18 cellular contexts compared by ENCODE assay signal in genomic region chr6:34230653-34231351, GRCh38. TPM values are rescaled to one million over a fixed set of nuclear protein-coding genes. Genes with fewer than 3 reads are reported as not detected.
DNase-seq lines count a peak whose midpoint lies in the region; ATAC-seq and TF ChIP-seq lines count a peak whose summit lies in the region.
"Had no signal": no experiment of that assay in that cellular context is flagged by ENCODE, and none has a peak within 500 bp of the region (broad histone marks: within the 10 kb centered on the region; RNA-seq: fewer than 3 reads in every experiment).

No MANE protein-coding gene starts in this region.

- no peak for TF ChIP-seq POLR2A in uterus (IDR thresholded peaks at IDR 0.05)

- H3K36me3 ChIP-seq in Karpas-422 (ENCODE audit: insufficient read depth, low read length): no peaks in the 10 kb centered on the region
- H3K36me3 ChIP-seq in osteoblast (ENCODE audit: insufficient read depth, low read length): no peaks in the 10 kb centered on the region
- no peaks in the 10 kb centered on the region for H3K36me3 ChIP-seq in brain microvascular endothelial cell (replicated peaks)
- no peaks in the 10 kb centered on the region for H3K36me3 ChIP-seq in uterus
- H3K36me3 ChIP-seq: BLaER1, gastroesophageal sphincter, right atrium auricular region had no signal

- no peaks in the 10 kb centered on the region for H3K79me2 ChIP-seq in Karpas-422 (ENCODE audit: low read length)
- no peaks in the 10 kb centered on the region for H3K79me2 ChIP-seq in osteoblast (ENCODE audit: insufficient read depth, low read length)

- in situ Hi-C loops in brain microvascular endothelial cell (cut with HindIII; ENCODE audit: low pct_ligation_motif_present, low sequenced_read_pairs): no loop called here

- TF ChIP-seq CTCF in choroid plexus epithelial cell (conservative IDR thresholded peaks at IDR 0.05; ENCODE audit: low read depth, low read length) (no peak), osteoblast (IDR thresholded peaks at IDR 0.05; ENCODE audit: extremely low read depth, low read depth, low read length) (no peak), brain microvascular endothelial cell (IDR thresholded peaks at IDR 0.05; ENCODE audit: low read depth, low read length, missing control alignments) (no peak), uterus (IDR thresholded peaks at IDR 0.05) (no peak)

- H3K4me3 ChIP-seq in Karpas-422 (ENCODE audit: low read length) (no peak overlapping the region), choroid plexus epithelial cell (ENCODE audit: low read depth, low read length) (no peak overlapping the region), osteoblast (ENCODE audit: insufficient read depth, low read length) (no peak overlapping the region), brain microvascular endothelial cell (ENCODE audit: low read depth, low read length) (no peak overlapping the region), uterus (no peak overlapping the region)
- H3K4me3 ChIP-seq: BLaER1, gastroesophageal sphincter, right atrium auricular region had no signal

- ATAC-seq in HG03342 (IDR thresholded peaks at IDR 0.05; ENCODE audit: unreplicated experiment) (no peak), HG02763 (IDR thresholded peaks at IDR 0.05; ENCODE audit: unreplicated experiment) (no peak)
- ATAC-seq: gastroesophageal sphincter had no signal

- H3K9me2 ChIP-seq in Karpas-422 (replicated peaks; ENCODE audit: insufficient read depth, low read length): no peaks in the 10 kb centered on the region

- DNase-seq in EH (ENCODE audit: low read depth) (peak; percentile 29), Karpas-422 (peak; percentile 38), choroid plexus epithelial cell (ENCODE audit: low read depth) (peak; percentile 33), osteoblast (ENCODE audit: insufficient read length, low spot score, missing footprints) (peak; percentile 82), brain microvascular endothelial cell (no peak), uterus (no peak)
- DNase-seq: activated CD4-positive, alpha-beta T cell treated with anti-CD3 and anti-CD28 coated beads for 48 hours; activated T-cell treated with anti-CD3 and anti-CD28 coated beads, Interleukin-2, amount 50 U/mL, for 24 hours; central memory CD4-positive, alpha-beta T cell; DMS79; NCI-H1048; stimulated activated CD4-positive, alpha-beta T cell treated with anti-CD3 and anti-CD28 coated beads, Interleukin-1b, Interleukin-23, amount 100 ng/mL, for 48 hours had no signal

- H4K20me1 ChIP-seq in Karpas-422 (ENCODE audit: insufficient read depth, low read depth, low read length) (no peaks in the 10 kb centered on the region), osteoblast (ENCODE audit: insufficient read depth, low read length) (no peaks in the 10 kb centered on the region)
- H4K20me1 ChIP-seq: BLaER1 had no signal

- H3K4me1 ChIP-seq in Karpas-422 (ENCODE audit: low read length) (peaks cover 16% of the 10 kb centered on the region), osteoblast (ENCODE audit: insufficient read depth, low read length) (peaks cover 4% of the 10 kb centered on the region), uterus (no peaks in the 10 kb centered on the region)

- intact Hi-C loops in uterus (cut with DNase I; ENCODE audit: low total_unique reads): no loop called here

- H3K4me2 ChIP-seq in Karpas-422 (ENCODE audit: low read depth, low read length, poor library complexity, severe bottlenecking): no peak overlapping the region
- no peak overlapping the region for H3K4me2 ChIP-seq in osteoblast (ENCODE audit: insufficient read depth, low read length)
- H3K4me2 ChIP-seq: BLaER1 had no signal

- H3K9me3 ChIP-seq in Karpas-422 (ENCODE audit: low read length) (no peaks in the 10 kb centered on the region), osteoblast (ENCODE audit: low read depth, low read length) (no peaks in the 10 kb centered on the region), uterus (no peaks in the 10 kb centered on the region)
- H3K9me3 ChIP-seq: BLaER1, gastroesophageal sphincter, right atrium auricular region had no signal

- no peak overlapping the region for H2AFZ ChIP-seq in Karpas-422 (ENCODE audit: low read length)
- no peak overlapping the region for H2AFZ ChIP-seq in osteoblast (ENCODE audit: low read length)

- H3K27me3 ChIP-seq in Karpas-422 (ENCODE audit: low read length) (no peaks in the 10 kb centered on the region), osteoblast (ENCODE audit: insufficient read depth, low read length) (no peaks in the 10 kb centered on the region), brain microvascular endothelial cell (replicated peaks) (no peaks in the 10 kb centered on the region), uterus (no peaks in the 10 kb centered on the region)
- H3K27me3 ChIP-seq: BLaER1, gastroesophageal sphincter, right atrium auricular region had no signal

- no peak overlapping the region for H3K9ac ChIP-seq in Karpas-422 (ENCODE audit: low read length)
- H3K9ac ChIP-seq: BLaER1 had no signal

- H3K27ac ChIP-seq in Karpas-422 (ENCODE audit: low read length) (no peak overlapping the region), osteoblast (ENCODE audit: low read depth, low read length) (no peak overlapping the region), brain microvascular endothelial cell (no peak overlapping the region), uterus (no peak overlapping the region)
- H3K27ac ChIP-seq: BLaER1, gastroesophageal sphincter, right atrium auricular region, RWPE1 had no signal

RNA-seq across cellular contexts. Expression of gene HMGA1, which starts 5.9 kb away (rescaled TPM):
- total RNA-seq in Karpas-422 (2014; rRNA removed; shearing (Covaris generic); ENCODE audit: low replicate concordance): 337 and 353 TPM in 2 replicates
- total RNA-seq in osteoblast (59.4 and 82.8 TPM in 2 replicates), uterus (10 to 100 TPM in 2 of 4 donors, 1 to 10 TPM in 1, under 1 TPM in 1; 0.51 to 24.4 (median 13.5) TPM)

RNA-seq across cellular contexts. Expression of gene SMIM29, which starts 18.0 kb away (rescaled TPM):
- 35.1 and 44.3 TPM in 2 replicates for total RNA-seq in Karpas-422 (2014; rRNA removed; shearing (Covaris generic); ENCODE audit: low replicate concordance)
- 35.1 and 44.2 TPM in 2 replicates for total RNA-seq in osteoblast
- 10 to 100 TPM in 3 of 4 donors, 1 to 10 TPM in 1; 5.2 to 44.3 (median 20.0) TPM for total RNA-seq in uterus

Comparison
In these comparisons a context has a peak if more than half of its experiments do, and no peak if none do; other contexts are left out.
1. DNase-seq: peak in EH (single experiment), Karpas-422 (single experiment), choroid plexus epithelial cell (single experiment) and osteoblast (single experiment); none in brain microvascular endothelial cell (single experiment) and uterus (0 of 2).